ENCODE assay signal across 14 cellular contexts in genomic region chr10:6185039-6185716, GRCh38. TPM values are rescaled to one million over a fixed set of nuclear protein-coding genes. Genes with fewer than 3 reads are reported as not detected.
DNase-seq lines count a peak whose midpoint lies in the region; ATAC-seq and TF ChIP-seq lines count a peak whose summit lies in the region.
"Had no signal": no experiment of that assay in that cellular context is flagged by ENCODE, and none has a peak within 500 bp of the region (broad histone marks: within the 10 kb centered on the region; RNA-seq: fewer than 3 reads in every experiment).

No MANE protein-coding gene starts in this region.

- no peak for TF ChIP-seq EP300 in gastroesophageal sphincter (IDR thresholded peaks at IDR 0.05)

- peaks cover 32% of the 10 kb centered on the region for H3K4me1 Mint-ChIP-seq in activated T-helper 17 cell treated with anti-CD3 and anti-CD28 coated beads, Interleukin-2, amount 50 U/mL, for 72 hours
- H3K4me1 Mint-ChIP-seq in mesothelial cell of epicardium: no peaks in the 10 kb centered on the region
- H3K4me1 Mint-ChIP-seq in T-helper 2 cell treated with Interferon-gamma antibody and Interleukin-4, amounts not matched to agents 5 μg/mL and 100 μg/mL, for 36 hours (ENCODE audit: low read depth): peaks cover 30% of the 10 kb centered on the region

- H3K27me3 Mint-ChIP-seq in activated T-helper 17 cell treated with anti-CD3 and anti-CD28 coated beads, Interleukin-2, amount 50 U/mL, for 72 hours: no peaks in the 10 kb centered on the region
- H3K27me3 Mint-ChIP-seq in mesothelial cell of epicardium (ENCODE audit: low read depth): no peaks in the 10 kb centered on the region
- no peaks in the 10 kb centered on the region for H3K27me3 Mint-ChIP-seq in T-helper 2 cell treated with Interferon-gamma antibody and Interleukin-4, amounts not matched to agents 5 μg/mL and 100 μg/mL, for 36 hours (ENCODE audit: low read depth)

- no peak for TF ChIP-seq POLR2A in gastroesophageal sphincter (IDR thresholded peaks at IDR 0.05)

- H3K36me3 Mint-ChIP-seq in activated T-helper 17 cell treated with anti-CD3 and anti-CD28 coated beads, Interleukin-2, amount 50 U/mL, for 72 hours (ENCODE audit: low read depth): peaks cover 46% of the 10 kb centered on the region
- H3K36me3 Mint-ChIP-seq in mesothelial cell of epicardium: no peaks in the 10 kb centered on the region
- peaks cover 2% of the 10 kb centered on the region for H3K36me3 Mint-ChIP-seq in T-helper 2 cell treated with Interferon-gamma antibody and Interleukin-4, amounts not matched to agents 5 μg/mL and 100 μg/mL, for 36 hours (ENCODE audit: low read depth)

- H3K36me3 ChIP-seq in gastroesophageal sphincter: no peaks in the 10 kb centered on the region

- DNase-seq in stimulated activated naive CD4-positive, alpha-beta T cell treated with Interleukin-2 at 50 U/mL for 16 hours (lab: John Stamatoyannopoulos, UW): peak; percentile 44
- DNase-seq in stimulated activated naive CD4-positive, alpha-beta T cell (lab: John Stamatoyannopoulos, UW): no peak
- no peak for DNase-seq in mesothelial cell of epicardium (ENCODE audit: low spot score in 2 of 2, unreplicated experiment in 2 of 2)
- no peak for DNase-seq in T-helper 2 cell treated with Interferon-gamma antibody and Interleukin-4, amounts not matched to agents 5 μg/mL and 100 μg/mL, for 36 hours (ENCODE audit: low spot score)
- DNase-seq in middle frontal gyrus (ENCODE audit: extremely low spot score, low spot score): no peak
- DNase-seq: AML-193, aorta, NCI-H1092 treated with DMSO at 0.1 percent for 48 hours had no signal

- peak overlapping the region; percentile 75 for H3K4me3 Mint-ChIP-seq in activated T-helper 17 cell treated with anti-CD3 and anti-CD28 coated beads, Interleukin-2, amount 50 U/mL, for 72 hours
- no peak overlapping the region for H3K4me3 Mint-ChIP-seq in mesothelial cell of epicardium
- H3K4me3 Mint-ChIP-seq in T-helper 2 cell treated with Interferon-gamma antibody and Interleukin-4, amounts not matched to agents 5 μg/mL and 100 μg/mL, for 36 hours: no peak overlapping the region

- H3K27ac ChIP-seq in gastroesophageal sphincter: no peak overlapping the region
- H3K27ac ChIP-seq: dorsolateral prefrontal cortex, parathyroid adenoma had no signal

- ATAC-seq in activated T-helper 17 cell treated with anti-CD3 and anti-CD28 coated beads, Interleukin-2, amount 50 U/mL, for 72 hours (replicated peaks): peak; percentile 68
- ATAC-seq in HG03457 (IDR thresholded peaks at IDR 0.05; ENCODE audit: unreplicated experiment): no peak
- no peak for ATAC-seq in gastroesophageal sphincter
- ATAC-seq: GM12878 had no signal

- TF ChIP-seq CTCF in mesothelial cell of epicardium (IDR thresholded peaks at IDR 0.05; ENCODE audit: unreplicated experiment) (no peak), gastroesophageal sphincter (IDR thresholded peaks at IDR 0.05) (no peak)

- peak overlapping the region; percentile 93 for H3K27ac Mint-ChIP-seq in activated T-helper 17 cell treated with anti-CD3 and anti-CD28 coated beads, Interleukin-2, amount 50 U/mL, for 72 hours
- H3K27ac Mint-ChIP-seq in mesothelial cell of epicardium: peak overlapping the region; percentile 59
- H3K27ac Mint-ChIP-seq in T-helper 2 cell treated with Interferon-gamma antibody and Interleukin-4, amounts not matched to agents 5 μg/mL and 100 μg/mL, for 36 hours: no peak overlapping the region

- H3K9me3 Mint-ChIP-seq in activated T-helper 17 cell treated with anti-CD3 and anti-CD28 coated beads, Interleukin-2, amount 50 U/mL, for 72 hours: no peaks in the 10 kb centered on the region
- H3K9me3 Mint-ChIP-seq in mesothelial cell of epicardium: no peaks in the 10 kb centered on the region
- no peaks in the 10 kb centered on the region for H3K9me3 Mint-ChIP-seq in T-helper 2 cell treated with Interferon-gamma antibody and Interleukin-4, amounts not matched to agents 5 μg/mL and 100 μg/mL, for 36 hours

- H3K27me3 ChIP-seq in gastroesophageal sphincter: no peaks in the 10 kb centered on the region
- H3K27me3 ChIP-seq: dorsolateral prefrontal cortex had no signal

- peaks cover 0 to 16% (median 10%) of the 10 kb centered on the region in 3 donors for H3K4me1 ChIP-seq in gastroesophageal sphincter
- H3K4me1 ChIP-seq: parathyroid adenoma had no signal

- WGBS in gastroesophageal sphincter (ENCODE audit: low coverage in 1 of 2), 2 donors: 87 to 98% methylated on average over 6 to 16 of the region's 18 CpGs

- H3K9me3 ChIP-seq in gastroesophageal sphincter: no peaks in the 10 kb centered on the region

- no peak overlapping the region for H3K4me3 ChIP-seq in gastroesophageal sphincter
- H3K4me3 ChIP-seq: dorsolateral prefrontal cortex, GM12878 had no signal

RNA-seq across cellular contexts. Expression of gene PFKFB3, which starts 17.6 kb away (rescaled TPM):
- 100 to 1,000 TPM; 157 to 310 TPM for total RNA-seq in activated T-helper 17 cell treated with anti-CD3 and anti-CD28 coated beads, Interleukin-2, amount 50 U/mL, for 72 hours
- total RNA-seq in mesothelial cell of epicardium: 51.0 to 55.0 TPM (median 51.5 TPM) in 3 replicates
- 10 to 100 TPM; 29.6 to 78.3 (median 38.4) TPM for total RNA-seq in gastroesophageal sphincter
